9 cellular contexts compared by ENCODE assay signal in the genomic region with DNA sequence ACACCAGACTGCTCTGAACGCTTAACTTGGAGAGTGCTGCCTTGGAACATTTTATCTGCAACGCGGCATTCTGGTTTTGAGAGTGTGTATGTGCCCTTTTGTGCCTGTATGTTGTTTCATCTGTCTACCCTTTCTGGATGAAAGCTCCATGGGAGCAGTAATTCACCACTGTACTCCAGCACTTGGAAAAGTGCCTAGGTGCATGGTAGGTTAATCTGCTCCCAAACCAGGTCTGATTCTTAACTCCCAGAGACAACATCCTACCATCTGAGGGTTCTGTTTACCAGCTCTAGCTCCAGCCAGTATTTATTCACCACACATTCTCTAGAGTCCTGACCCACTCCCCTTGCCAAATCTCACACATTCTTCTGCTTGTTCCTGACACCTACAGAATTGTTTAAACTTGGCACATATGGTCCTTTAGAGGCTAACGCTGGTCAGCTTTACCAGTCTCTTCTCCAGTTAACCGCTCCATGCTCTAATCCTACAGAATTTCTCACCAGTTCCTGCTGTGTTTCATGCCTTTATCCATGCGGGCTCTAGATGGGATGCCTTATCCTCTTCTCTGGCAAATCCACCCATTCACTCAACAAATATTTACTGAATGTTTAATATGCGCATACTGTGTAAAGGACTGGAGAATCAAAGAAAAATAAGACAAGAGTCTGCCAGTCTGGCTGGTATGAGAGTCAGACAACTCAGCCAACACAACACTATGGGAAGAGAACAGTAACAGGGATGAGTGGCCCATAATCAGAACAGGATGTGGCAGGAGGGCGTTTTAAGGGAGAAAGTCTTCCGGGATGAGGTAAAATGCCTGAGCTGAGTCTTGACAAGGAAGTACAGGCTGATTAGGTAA. TPM values are rescaled to one million over a fixed set of nuclear protein-coding genes. Genes with fewer than 3 reads are reported as not detected.
DNase-seq lines count a peak whose midpoint lies in the region; ATAC-seq and TF ChIP-seq lines count a peak whose summit lies in the region.
"Had no signal": no experiment of that assay in that cellular context is flagged by ENCODE, and none has a peak within 500 bp of the region (broad histone marks: within the 10 kb centered on the region; RNA-seq: fewer than 3 reads in every experiment).

No MANE protein-coding gene starts in this region.

- H3K36me3 Mint-ChIP-seq in activated naive CD8-positive, alpha-beta T cell treated with anti-CD3 and anti-CD28 coated beads, Interleukin-2, amount 50 U/mL, for 24 hours (ENCODE audit: low read depth) = peaks cover 32% of the 10 kb centered on the region

- H3K4me3 Mint-ChIP-seq in activated naive CD8-positive, alpha-beta T cell treated with anti-CD3 and anti-CD28 coated beads, Interleukin-2, amount 50 U/mL, for 24 hours = no peak overlapping the region

- ATAC-seq in Right ventricle myocardium inferior (peak; percentile 81), upper lobe of right lung (peak; percentile 81), GM21786 (IDR thresholded peaks at IDR 0.05; ENCODE audit: unreplicated experiment) (no peak), HG03442 (IDR thresholded peaks at IDR 0.05; ENCODE audit: unreplicated experiment) (no peak)
- no peak for ATAC-seq in activated naive CD8-positive, alpha-beta T cell treated with anti-CD3 and anti-CD28 coated beads, Interleukin-2, amount 50 U/mL, for 24 hours

- H3K36me3 ChIP-seq in left ventricle myocardium inferior (peaks cover 11% of the 10 kb centered on the region), upper lobe of right lung (peaks cover 24% of the 10 kb centered on the region)

- peaks cover 89% of the 10 kb centered on the region for H3K4me1 ChIP-seq in left ventricle myocardium inferior
- H3K4me1 ChIP-seq in upper lobe of right lung = peaks cover 10% of the 10 kb centered on the region

- H3K9me3 ChIP-seq in left ventricle myocardium inferior (replicated peaks) = no peaks in the 10 kb centered on the region
- H3K9me3 ChIP-seq in upper lobe of right lung = no peaks in the 10 kb centered on the region

- no peaks in the 10 kb centered on the region for H3K27me3 ChIP-seq in left ventricle myocardium inferior (ENCODE audit: low read depth)
- no peaks in the 10 kb centered on the region for H3K27me3 ChIP-seq in upper lobe of right lung

- peak overlapping the region; percentile 7 for H3K27ac Mint-ChIP-seq in activated naive CD8-positive, alpha-beta T cell treated with anti-CD3 and anti-CD28 coated beads, Interleukin-2, amount 50 U/mL, for 24 hours

- no peaks in the 10 kb centered on the region for H3K9me3 Mint-ChIP-seq in activated naive CD8-positive, alpha-beta T cell treated with anti-CD3 and anti-CD28 coated beads, Interleukin-2, amount 50 U/mL, for 24 hours

- peaks cover 35% of the 10 kb centered on the region for H3K4me1 Mint-ChIP-seq in activated naive CD8-positive, alpha-beta T cell treated with anti-CD3 and anti-CD28 coated beads, Interleukin-2, amount 50 U/mL, for 24 hours

- H3K4me3 ChIP-seq in left ventricle myocardium inferior (peak overlapping the region; percentile 37), upper lobe of right lung (no peak overlapping the region)

- TF ChIP-seq CTCF in left ventricle myocardium inferior (IDR thresholded peaks at IDR 0.05; ENCODE audit: borderline replicate concordance) (no peak), upper lobe of right lung (IDR thresholded peaks at IDR 0.05) (no peak)

- H3K27me3 Mint-ChIP-seq in activated naive CD8-positive, alpha-beta T cell treated with anti-CD3 and anti-CD28 coated beads, Interleukin-2, amount 50 U/mL, for 24 hours = no peaks in the 10 kb centered on the region

- DNase-seq in Right ventricle myocardium inferior (ENCODE audit: missing footprints) (no peak), cardiac septum (ENCODE audit: low spot score) (no peak), left ventricle myocardium inferior (no peak), upper lobe of right lung (no peak)
- DNase-seq in activated naive CD8-positive, alpha-beta T cell treated with anti-CD3 and anti-CD28 coated beads, Interleukin-2, amount 50 U/mL, for 24 hours = no peak
- no peak for DNase-seq in stimulated activated naive CD4-positive, alpha-beta T cell (lab: John Stamatoyannopoulos, UW)
- DNase-seq: RPMI8226 had no signal

- H3K27ac ChIP-seq in left ventricle myocardium inferior (replicated peaks) = peak overlapping the region; percentile 82
- no peak overlapping the region for H3K27ac ChIP-seq in upper lobe of right lung

- intact Hi-C loops in Right ventricle myocardium inferior (cut with DNase I) = loop anchor here (2.0 to 5.0 kb wide), 2 partner anchors 16 to 47 kb away; a partner anchor contains a TSS
- intact Hi-C loops in cardiac septum (cut with DNase I) = loop anchor here (1.0 to 5.0 kb wide), 2 partner anchors 16 to 47 kb away; a partner anchor contains a TSS
- intact Hi-C loops in left ventricle myocardium inferior (cut with micrococcal nuclease) = no loop called here
- intact Hi-C loops in upper lobe of right lung (cut with DNase I) = no loop called here

RNA-seq across cellular contexts. Expression of a gene that starts 46.4 kb away (rescaled TPM):
- total RNA-seq in Right ventricle myocardium inferior (72.9 TPM), cardiac septum (121 TPM), left ventricle myocardium inferior (67.9 TPM), upper lobe of right lung (130 TPM)

Comparison
In these comparisons a context has a peak if more than half of its experiments do, and no peak if none do; other contexts are left out.
1. intact Hi-C loops: an anchor here in Right ventricle myocardium inferior (2.0 to 5.0 kb wide) and cardiac septum (1.0 to 5.0 kb wide); none called in left ventricle myocardium inferior and upper lobe of right lung.
2. ATAC-seq: peak in Right ventricle myocardium inferior (single experiment) and upper lobe of right lung (single experiment); none in activated naive CD8-positive, alpha-beta T cell treated with anti-CD3 and anti-CD28 coated beads, Interleukin-2, amount 50 U/mL, for 24 hours (single experiment), GM21786 (single experiment) and HG03442 (single experiment).